In the genomic region with DNA sequence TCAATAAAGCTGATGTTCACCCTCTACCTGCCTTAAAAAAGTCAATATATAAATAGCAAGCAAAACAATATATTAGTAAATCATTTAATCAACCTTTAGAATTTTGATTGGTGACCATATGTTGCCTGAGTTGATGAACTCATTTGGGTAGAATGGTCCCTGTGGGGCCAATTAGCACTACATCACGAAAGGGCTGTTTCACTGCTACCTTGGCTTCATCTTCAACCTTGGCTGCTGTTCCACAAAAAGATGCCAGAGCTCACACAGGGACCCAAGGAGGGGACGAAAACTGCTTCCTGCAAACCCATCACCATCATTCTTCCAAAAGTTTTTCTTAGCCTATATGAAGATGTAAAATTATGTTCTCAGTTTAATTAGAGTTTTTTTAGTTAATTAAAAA, we compare ENCODE assay signal across 16 cellular contexts. TPM values are rescaled to one million over a fixed set of nuclear protein-coding genes. Genes with fewer than 3 reads are reported as not detected.
DNase-seq lines count a peak whose midpoint lies in the region; ATAC-seq, FAIRE-seq and TF ChIP-seq lines count a peak whose summit lies in the region.
"Had no signal": no experiment of that assay in that cellular context is flagged by ENCODE, and none has a peak within 500 bp of the region (broad histone marks: within the 10 kb centered on the region; RNA-seq: fewer than 3 reads in every experiment).

No MANE protein-coding gene starts in this region.

- no peak for FAIRE-seq in K562 (lab: Jason Lieb, UNC)
- FAIRE-seq: GM12892, GM18507, H54 had no signal

- H3K9ac ChIP-seq in K562 (ENCODE audit: insufficient read depth in 1 of 2, low read depth in 2 of 2, low read length in 2 of 2), result no peak overlapping the region
- H3K9ac ChIP-seq: BLaER1 treated with 17β-estradiol and CSF1 and Interleukin-3, amounts not matched to agents 10 nM and 100 nM had no signal

- no peak for TF ChIP-seq RAD21 in K562 (CRISPR knock-in tag; conservative IDR thresholded peaks at IDR 0.05 in 1 of 2, IDR thresholded peaks at IDR 0.05 in 1 of 2)

- no peaks in the 10 kb centered on the region for H3K9me3 ChIP-seq in K562 (replicated peaks; ENCODE audit: control insufficient read depth, insufficient read depth, low read depth, low read length)
- H3K9me3 ChIP-seq: BLaER1 treated with 17β-estradiol and CSF1 and Interleukin-3, amounts not matched to agents 10 nM and 100 nM had no signal

- ATAC-seq in K562 (no peak), GM18511 (IDR thresholded peaks at IDR 0.05; ENCODE audit: unreplicated experiment) (no peak)
- ATAC-seq: CD8-positive, alpha-beta T cell; GM23338 had no signal

- no TSS peak for BruUV-seq in K562 (replicated peaks; lab: Mats Ljungman, UMichigan)

- TF ChIP-seq CTCF in K562 (IDR thresholded peaks at IDR 0.05 in 2 of 3, conservative IDR thresholded peaks at IDR 0.05 in 1 of 3; ENCODE audit: insufficient read depth in 2 of 3, low read depth in 1 of 3, low read length in 3 of 3), result no peak
- no peak for TF ChIP-seq CTCF in brain microvascular endothelial cell (IDR thresholded peaks at IDR 0.05; ENCODE audit: low read depth, low read length, missing control alignments)

- peaks cover 52% of the 10 kb centered on the region; the same call in 2 of the 3 replicates for H3K36me3 ChIP-seq in K562 (ENCODE audit: control insufficient read depth, insufficient read depth, low read length)
- no peaks in the 10 kb centered on the region for H3K36me3 ChIP-seq in brain microvascular endothelial cell (replicated peaks)
- H3K36me3 ChIP-seq: BLaER1 treated with 17β-estradiol and CSF1 and Interleukin-3, amounts not matched to agents 10 nM and 100 nM had no signal

- H3K4me1 ChIP-seq in K562 (replicated peaks in 1 of 2; ENCODE audit: control insufficient read depth in 2 of 2, insufficient read depth in 2 of 2, low read length in 2 of 2), result no peaks in the 10 kb centered on the region
- H3K4me1 ChIP-seq: BLaER1 treated with 17β-estradiol and CSF1 and Interleukin-3, amounts not matched to agents 10 nM and 100 nM had no signal

- no peaks in the 10 kb centered on the region for H3K9me1 ChIP-seq in K562 (ENCODE audit: control insufficient read depth, insufficient read depth, low read length)

- in situ Hi-C loops in K562 (cut with MboI) (no loop called here), brain microvascular endothelial cell (cut with HindIII; ENCODE audit: low pct_ligation_motif_present, low sequenced_read_pairs) (no loop called here)

- no peak overlapping the region for H3K4me2 ChIP-seq in K562 (ENCODE audit: insufficient read depth, low read length)
- H3K4me2 ChIP-seq: BLaER1 treated with 17β-estradiol and CSF1 and Interleukin-3, amounts not matched to agents 10 nM and 100 nM; GM23338 had no signal

- H3K27ac ChIP-seq in K562 (ENCODE audit: extremely low read depth, low read depth, low read length) (no peak overlapping the region), brain microvascular endothelial cell (no peak overlapping the region)
- H3K27ac ChIP-seq: BLaER1 treated with 17β-estradiol and CSF1 and Interleukin-3, amounts not matched to agents 10 nM and 100 nM; HL-60 had no signal

- WGBS in K562 (ENCODE audit: insufficient coverage, low coverage, missing lambda C conversion rate), result 95% methylated on average over 2 of the region's 2 CpGs

- intact Hi-C loops in K562 (cut with micrococcal nuclease), result no loop called here

- peaks cover 21% of the 10 kb centered on the region; the same call in 2 of the 3 replicates for H3K79me2 ChIP-seq in K562 (ENCODE audit: control insufficient read depth, insufficient read depth, low read length)

- DNase-seq in NCI-H1694 (lab: John Stamatoyannopoulos, UW) (peak; percentile 63), NCI-H2171 treated with DMSO at 0.1 percent for 48 hours (lab: John Stamatoyannopoulos, UW) (peak; percentile 61), K562 (ENCODE audit: extremely low read depth in 1 of 4, low spot score in 3 of 4) (no peak), iPS-NIHi7 (ENCODE audit: extremely low spot score) (no peak), brain microvascular endothelial cell (no peak)
- DNase-seq: Calu3; CD8-positive, alpha-beta T cell; GDM1; HCEC 1CT had no signal

- H3K27me3 ChIP-seq in K562 (ENCODE audit: control insufficient read depth in 2 of 2, insufficient read depth in 2 of 2, low read length in 2 of 2), result no peaks in the 10 kb centered on the region
- no peaks in the 10 kb centered on the region for H3K27me3 ChIP-seq in brain microvascular endothelial cell (replicated peaks)
- H3K27me3 ChIP-seq: BLaER1 treated with 17β-estradiol and CSF1 and Interleukin-3, amounts not matched to agents 10 nM and 100 nM had no signal

- no peaks in the 10 kb centered on the region for H4K20me1 ChIP-seq in K562 (replicated peaks; ENCODE audit: control insufficient read depth, insufficient read depth, low read length)
- H4K20me1 ChIP-seq: BLaER1 treated with 17β-estradiol and CSF1 and Interleukin-3, amounts not matched to agents 10 nM and 100 nM had no signal

- TF ChIP-seq EP300 in K562 (IDR thresholded peaks at IDR 0.05; ENCODE audit: low read length), result no peak

- H3K4me3 ChIP-seq in K562, result no peak overlapping the region
- H3K4me3 ChIP-seq in brain microvascular endothelial cell (ENCODE audit: low read depth, low read length), result no peak overlapping the region
- H3K4me3 ChIP-seq: BLaER1 treated with 17β-estradiol and CSF1 and Interleukin-3, amounts not matched to agents 10 nM and 100 nM; GM23338 had no signal

- CTCF ChIA-PET in K562 (lab: Yijun Ruan, JAX; ENCODE audit: low intra/inter-chr PET ratio), result interaction anchor here (0.6 kb wide), 1 partner anchor 12 kb away, joined by 3 read pairs; no protein-coding TSS in a partner anchor

- POLR2A ChIA-PET in K562 (lab: Yijun Ruan, JAX), result interaction anchor here (1.2 to 3.0 kb wide), 3 partner anchors 9 to 14 kb away, joined by 3 to 14 read pairs (median 7); no protein-coding TSS in a partner anchor

- no peak for TF ChIP-seq POLR2A in K562 (conservative IDR thresholded peaks at IDR 0.05)

- H2AFZ ChIP-seq in K562 (ENCODE audit: low read depth, low read length), result no peak overlapping the region
- H2AFZ ChIP-seq: GM23338 had no signal

TF ChIP-seq in K562, 482 proteins besides CTCF, POLR2A, EP300 and RAD21:
- TF ChIP-seq, protein P1, sequence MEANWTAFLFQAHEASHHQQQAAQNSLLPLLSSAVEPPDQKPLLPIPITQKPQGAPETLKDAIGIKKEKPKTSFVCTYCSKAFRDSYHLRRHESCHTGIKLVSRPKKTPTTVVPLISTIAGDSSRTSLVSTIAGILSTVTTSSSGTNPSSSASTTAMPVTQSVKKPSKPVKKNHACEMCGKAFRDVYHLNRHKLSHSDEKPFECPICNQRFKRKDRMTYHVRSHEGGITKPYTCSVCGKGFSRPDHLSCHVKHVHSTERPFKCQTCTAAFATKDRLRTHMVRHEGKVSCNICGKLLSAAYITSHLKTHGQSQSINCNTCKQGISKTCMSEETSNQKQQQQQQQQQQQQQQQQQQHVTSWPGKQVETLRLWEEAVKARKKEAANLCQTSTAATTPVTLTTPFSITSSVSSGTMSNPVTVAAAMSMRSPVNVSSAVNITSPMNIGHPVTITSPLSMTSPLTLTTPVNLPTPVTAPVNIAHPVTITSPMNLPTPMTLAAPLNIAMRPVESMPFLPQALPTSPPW (CRISPR knock-in tag; IDR thresholded peaks at IDR 0.05), result no peak
- no peak for TF ChIP-seq MYC (IDR thresholded peaks at IDR 0.05; ENCODE audit: low read depth, low read length)
- TF ChIP-seq MYC (CRISPR knock-in tag; IDR thresholded peaks at IDR 0.05; ENCODE audit: borderline replicate concordance, low read depth), result no peak
- peak; percentile 24 for TF ChIP-seq RBM22 (IDR thresholded peaks at IDR 0.05; ENCODE audit: low read depth, low read length, poor library complexity, severe bottlenecking)
- TF ChIP-seq THRAP3 (IDR thresholded peaks at IDR 0.05; ENCODE audit: borderline replicate concordance), result no peak
- TF ChIP-seq, protein P2, sequence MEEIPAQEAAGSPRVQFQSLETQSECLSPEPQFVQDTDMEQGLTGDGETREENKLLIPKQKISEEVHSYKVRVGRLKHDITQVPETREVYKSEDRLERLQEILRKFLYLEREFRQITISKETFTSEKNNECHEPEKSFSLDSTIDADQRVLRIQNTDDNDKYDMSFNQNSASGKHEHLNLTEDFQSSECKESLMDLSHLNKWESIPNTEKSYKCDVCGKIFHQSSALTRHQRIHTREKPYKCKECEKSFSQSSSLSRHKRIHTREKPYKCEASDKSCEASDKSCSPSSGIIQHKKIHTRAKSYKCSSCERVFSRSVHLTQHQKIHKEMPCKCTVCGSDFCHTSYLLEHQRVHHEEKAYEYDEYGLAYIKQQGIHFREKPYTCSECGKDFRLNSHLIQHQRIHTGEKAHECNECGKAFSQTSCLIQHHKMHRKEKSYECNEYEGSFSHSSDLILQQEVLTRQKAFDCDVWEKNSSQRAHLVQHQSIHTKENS (CRISPR knock-in tag; IDR thresholded peaks at IDR 0.05), result no peak

RNA-seq across cellular contexts. Expression of a gene that starts 35.4 kb away (rescaled TPM):
- 92.0 and 187 TPM in 2 replicates for total RNA-seq in K562 (2011; cell fraction: chromatin; rRNA removed; ENCODE audit: low replicate concordance)
- 33.9 and 45.5 TPM in 2 replicates for total RNA-seq in K562 (2011; cell fraction: nucleolus; rRNA removed)
- total RNA-seq in K562 (2011; cell fraction: nucleoplasm; rRNA removed), result 81.3 and 111 TPM in 2 replicates
- total RNA-seq in K562 (2014; rRNA removed) (21.2 and 22.6 TPM in 2 replicates), K562 (2014; rRNA removed; fragmentation: Illumina TruSeq; extraction: Trizol) (31.5 and 41.4 TPM in 2 replicates), K562 (2015; rRNA removed; fragmentation: Illumina TruSeq; extraction: Trizol) (16.2 and 18.7 TPM in 2 replicates), K562 (2021) (22.9 and 27.0 TPM in 2 replicates)
- polyA plus RNA-seq in K562 (2011; rRNA removed) (43.4 and 59.9 TPM in 2 replicates), K562 (2014; fragmentation: Illumina TruSeq; extraction: Trizol) (24.1 and 30.7 TPM in 2 replicates), K562 (2014; fragmentation: Nextera tagmentation; extraction: Ambion mirVana) (10 to 100 TPM; 37.9 to 44.9 TPM), K562 (2014; rRNA removed) (16.5 and 20.3 TPM in 2 replicates)
- 17.5 and 26.0 TPM in 2 replicates for polyA plus RNA-seq in K562 (2011; cell fraction: cytosol; rRNA removed)
- 35.1 and 41.0 TPM in 2 replicates for polyA plus RNA-seq in K562 (2011; cell fraction: nucleus; rRNA removed)
- 35.6 and 44.8 TPM in 2 replicates for polyA plus RNA-seq in K562 (2012)
- 90.1 and 96.8 TPM in 2 replicates for polyA minus RNA-seq in K562 (2011; rRNA and poly(A)+ RNA removed)
- 16.4 and 22.4 TPM in 2 replicates for polyA minus RNA-seq in K562 (2011; cell fraction: cytosol; rRNA and poly(A)+ RNA removed)
- polyA minus RNA-seq in K562 (2011; cell fraction: nucleus; rRNA and poly(A)+ RNA removed), result 35.4 and 48.2 TPM in 2 replicates

Comparison
In these comparisons a context has a peak if more than half of its experiments do, and no peak if none do; other contexts are left out.
1. DNase-seq: peak in NCI-H1694 (single experiment) and NCI-H2171 treated with DMSO at 0.1 percent for 48 hours (single experiment); none in K562 (0 of 4), iPS-NIHi7 (single experiment) and brain microvascular endothelial cell (single experiment).